In the genomic region with DNA sequence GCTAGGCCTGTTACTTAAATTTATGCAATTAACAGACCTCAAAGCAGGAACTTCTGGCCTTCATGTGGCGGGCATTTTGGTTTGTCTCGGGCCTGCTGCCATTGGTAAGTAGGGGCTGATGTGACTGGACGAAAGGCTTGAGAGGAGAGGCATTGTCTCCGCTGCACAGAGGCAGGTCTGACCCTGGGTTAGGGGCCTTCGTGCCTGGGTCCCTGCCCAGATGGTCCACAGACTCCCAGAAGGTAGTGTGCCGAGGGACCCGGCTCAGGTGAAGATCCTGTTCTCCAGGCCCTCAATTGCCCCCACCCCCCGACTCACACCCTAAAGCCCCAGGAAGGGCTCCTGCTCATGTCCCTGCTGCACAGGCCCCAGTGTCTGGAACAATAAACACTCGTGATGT, we compare ENCODE assay signal across 25 cellular contexts.
A peak's percentile ranks its signal among the peaks of the same experiment; 100 is the strongest.
DNase-seq lines count a peak whose midpoint lies in the region; ATAC-seq, FAIRE-seq and TF ChIP-seq lines count a peak whose summit lies in the region.
"Had no signal": no experiment of that assay in that cellular context is flagged by ENCODE, and none has a peak within 500 bp of the region (broad histone marks: within the 10 kb centered on the region; RNA-seq: fewer than 3 reads in every experiment).

No MANE protein-coding gene starts in this region.

- in situ Hi-C loops in K562 (cut with MboI): no loop called here

- no peaks in the 10 kb centered on the region for H3K27me3 ChIP-seq in K562 (ENCODE audit: control insufficient read depth in 2 of 2, insufficient read depth in 2 of 2, low read length in 2 of 2)
- H3K27me3 ChIP-seq in neural progenitor cell: no peaks in the 10 kb centered on the region
- H3K27me3 ChIP-seq in spleen (replicated peaks in 1 of 7): no peaks in the 10 kb centered on the region
- H3K27me3 ChIP-seq: BLaER1 treated with 17β-estradiol and CSF1 and Interleukin-3, amounts not matched to agents 10 nM and 100 nM had no signal

- H3K36me3 Mint-ChIP-seq in neural progenitor cell: no peaks in the 10 kb centered on the region
- H3K36me3 Mint-ChIP-seq: CD8-positive, alpha-beta T cell had no signal

- H4K20me1 ChIP-seq in K562 (replicated peaks; ENCODE audit: control insufficient read depth, insufficient read depth, low read length) (no peaks in the 10 kb centered on the region), neural progenitor cell (ENCODE audit: low read depth) (no peaks in the 10 kb centered on the region)
- H4K20me1 ChIP-seq: BLaER1 treated with 17β-estradiol and CSF1 and Interleukin-3, amounts not matched to agents 10 nM and 100 nM had no signal

- ATAC-seq in Right ventricle myocardium superior (ENCODE audit: poor library complexity) (no peak), left cardiac atrium (no peak), K562 (no peak; the same call in none of the 3 replicates), GM19035 (IDR thresholded peaks at IDR 0.05; ENCODE audit: unreplicated experiment) (no peak)
- ATAC-seq: A549; CD8-positive, alpha-beta T cell had no signal

- H3K4me1 Mint-ChIP-seq in neural progenitor cell: peaks cover 46% of the 10 kb centered on the region
- H3K4me1 Mint-ChIP-seq: B cell had no signal

- H3K4me3 Mint-ChIP-seq in neural progenitor cell: no peak overlapping the region
- H3K4me3 Mint-ChIP-seq: B cell; CD4-positive, alpha-beta T cell; CD8-positive, alpha-beta T cell had no signal

- no peak for TF ChIP-seq CTCF in K562 (IDR thresholded peaks at IDR 0.05 in 2 of 3, conservative IDR thresholded peaks at IDR 0.05 in 1 of 3; ENCODE audit: insufficient read depth in 2 of 3, low read depth in 1 of 3, low read length in 3 of 3)
- no peak for TF ChIP-seq CTCF in neural progenitor cell (IDR thresholded peaks at IDR 0.05)
- no peak for TF ChIP-seq CTCF in spleen (IDR thresholded peaks at IDR 0.05 in 8 of 11, conservative IDR thresholded peaks at IDR 0.05 in 3 of 11)

- no peaks in the 10 kb centered on the region for H3F3A ChIP-seq in neural progenitor cell (ENCODE audit: low read depth)

- H3K4me2 ChIP-seq in K562 (ENCODE audit: insufficient read depth, low read length): peak overlapping the region; percentile 37
- H3K4me2 ChIP-seq in neural progenitor cell: no peak overlapping the region
- H3K4me2 ChIP-seq: A549; BLaER1 treated with 17β-estradiol and CSF1 and Interleukin-3, amounts not matched to agents 10 nM and 100 nM had no signal

- no peak for TF ChIP-seq EP300 in K562 (IDR thresholded peaks at IDR 0.05; ENCODE audit: low read length)

- peak overlapping the region; percentile 69 for H3K27ac Mint-ChIP-seq in neural progenitor cell
- H3K27ac Mint-ChIP-seq: B cell; CD4-positive, alpha-beta T cell; CD8-positive, alpha-beta T cell had no signal

- TF ChIP-seq POLR2A in K562 (conservative IDR thresholded peaks at IDR 0.05) (no peak), spleen (IDR thresholded peaks at IDR 0.05) (no peak)

- peaks cover 9% of the 10 kb centered on the region for H3K9me3 Mint-ChIP-seq in neural progenitor cell

- no peak for TF ChIP-seq RAD21 in K562 (CRISPR knock-in tag; conservative IDR thresholded peaks at IDR 0.05 in 1 of 2, IDR thresholded peaks at IDR 0.05 in 1 of 2)

- H3K4me3 ChIP-seq in K562 (no peak overlapping the region), neural progenitor cell (no peak overlapping the region), spleen (no peak overlapping the region)
- H3K4me3 ChIP-seq: A549; BLaER1 treated with 17β-estradiol and CSF1 and Interleukin-3, amounts not matched to agents 10 nM and 100 nM had no signal

- H3K27me3 Mint-ChIP-seq in neural progenitor cell (ENCODE audit: insufficient read depth, low read depth): no peaks in the 10 kb centered on the region
- H3K27me3 Mint-ChIP-seq: B cell; CD4-positive, alpha-beta T cell had no signal

- H3K4me1 ChIP-seq in K562 (replicated peaks in 1 of 2; ENCODE audit: control insufficient read depth in 2 of 2, insufficient read depth in 2 of 2, low read length in 2 of 2) (peaks cover 7 to 22% of the 10 kb centered on the region in 2 experiments; a peak in 4 of 5 replicates), neural progenitor cell (peaks cover 15% of the 10 kb centered on the region), spleen (no peaks in the 10 kb centered on the region)
- H3K4me1 ChIP-seq: A549; BLaER1 treated with 17β-estradiol and CSF1 and Interleukin-3, amounts not matched to agents 10 nM and 100 nM had no signal

- peak overlapping the region; percentile 19 for H3K27ac ChIP-seq in K562 (ENCODE audit: extremely low read depth, low read depth, low read length)
- no peak overlapping the region for H3K27ac ChIP-seq in neural progenitor cell
- no peak overlapping the region for H3K27ac ChIP-seq in spleen
- H3K27ac ChIP-seq: 22Rv1; A549; BLaER1 treated with 17β-estradiol and CSF1 and Interleukin-3, amounts not matched to agents 10 nM and 100 nM; C4-2B had no signal

- DNase-seq in Right ventricle myocardium superior: peak; percentile 22
- DNase-seq in left cardiac atrium: no peak
- no peak for DNase-seq in K562 (ENCODE audit: extremely low read depth in 1 of 4, low spot score in 3 of 4)
- no peak for DNase-seq in neural progenitor cell (ENCODE audit: low spot score)
- DNase-seq in spleen: peak; percentile 53
- no peak for DNase-seq in NCI-H1436 (lab: John Stamatoyannopoulos, UW)
- DNase-seq in cortex of kidney (lab: John Stamatoyannopoulos, UW): no peak
- DNase-seq: AML-193; CD4-positive, alpha-beta T cell; CD8-positive, alpha-beta T cell; COR-L47; DMS 273 treated with DMSO at 0.1 percent for 48 hours; DMS153; DMS53; DMS79; DND-41; EL; GDM1 had no signal

- FAIRE-seq in K562 (lab: Jason Lieb, UNC): no peak
- FAIRE-seq: A549, GM12891 had no signal

- H3K36me3 ChIP-seq in K562 (ENCODE audit: control insufficient read depth, insufficient read depth, low read length): no peaks in the 10 kb centered on the region
- H3K36me3 ChIP-seq in neural progenitor cell: no peaks in the 10 kb centered on the region
- no peaks in the 10 kb centered on the region for H3K36me3 ChIP-seq in spleen
- H3K36me3 ChIP-seq: BLaER1 treated with 17β-estradiol and CSF1 and Interleukin-3, amounts not matched to agents 10 nM and 100 nM had no signal

- 12% methylated on average over 8 of the region's 9 CpGs for WGBS in K562 (ENCODE audit: insufficient coverage, low coverage, missing lambda C conversion rate)
- 74 to 87% (median 83%) methylated on average over 5 to 9 of the region's 9 CpGs for WGBS in spleen, 5 donors

- H3K79me2 ChIP-seq in K562 (ENCODE audit: control insufficient read depth, insufficient read depth, low read length) (no peaks in the 10 kb centered on the region), neural progenitor cell (ENCODE audit: low read depth) (no peaks in the 10 kb centered on the region)

- H2AFZ ChIP-seq in K562 (ENCODE audit: low read depth, low read length) (peak overlapping the region; percentile 66), neural progenitor cell (replicated peaks) (no peak overlapping the region)

- BruUV-seq in K562 (replicated peaks; lab: Mats Ljungman, UMichigan): no TSS peak

- intact Hi-C loops in Right ventricle myocardium superior (cut with DNase I): no loop called here
- intact Hi-C loops in left cardiac atrium (cut with DNase I): no loop called here
- intact Hi-C loops in K562 (cut with micrococcal nuclease): no loop called here
- intact Hi-C loops in spleen (cut with DNase I; ENCODE audit: low total_unique reads): no loop called here

- peaks cover 1% of the 10 kb centered on the region; the same call in 1 of the 2 replicates for H3K9me3 ChIP-seq in K562 (replicated peaks; ENCODE audit: control insufficient read depth, insufficient read depth, low read depth, low read length)
- H3K9me3 ChIP-seq in neural progenitor cell (ENCODE audit: low read depth): no peaks in the 10 kb centered on the region
- peaks cover 0 to 22% (median 3%) of the 10 kb centered on the region in 8 donors for H3K9me3 ChIP-seq in spleen
- H3K9me3 ChIP-seq: A549; BLaER1 treated with 17β-estradiol and CSF1 and Interleukin-3, amounts not matched to agents 10 nM and 100 nM had no signal

- CTCF ChIA-PET in K562 (lab: Yijun Ruan, JAX; ENCODE audit: low intra/inter-chr PET ratio): no interaction called here

- H3K9ac ChIP-seq in K562 (ENCODE audit: insufficient read depth in 1 of 2, low read depth in 2 of 2, low read length in 2 of 2) (no peak overlapping the region), neural progenitor cell (no peak overlapping the region)
- H3K9ac ChIP-seq: BLaER1 treated with 17β-estradiol and CSF1 and Interleukin-3, amounts not matched to agents 10 nM and 100 nM had no signal

- H3K9me1 ChIP-seq in K562 (ENCODE audit: control insufficient read depth, insufficient read depth, low read length): no peaks in the 10 kb centered on the region

- POLR2A ChIA-PET in K562 (lab: Yijun Ruan, JAX): no interaction called here

TF ChIP-seq in K562, 482 proteins besides CTCF, POLR2A, EP300 and RAD21 (continues in another document):
- TF ChIP-seq POLR2AphosphoS5 (IDR thresholded peaks at IDR 0.05; ENCODE audit: control insufficient read depth, insufficient read depth, low read depth, low read length) (no peak), ZFX (CRISPR knock-in tag; IDR thresholded peaks at IDR 0.05) (peak; percentile 57; the same call in 1 of the 2 replicates)
- TF ChIP-seq, protein P1, sequence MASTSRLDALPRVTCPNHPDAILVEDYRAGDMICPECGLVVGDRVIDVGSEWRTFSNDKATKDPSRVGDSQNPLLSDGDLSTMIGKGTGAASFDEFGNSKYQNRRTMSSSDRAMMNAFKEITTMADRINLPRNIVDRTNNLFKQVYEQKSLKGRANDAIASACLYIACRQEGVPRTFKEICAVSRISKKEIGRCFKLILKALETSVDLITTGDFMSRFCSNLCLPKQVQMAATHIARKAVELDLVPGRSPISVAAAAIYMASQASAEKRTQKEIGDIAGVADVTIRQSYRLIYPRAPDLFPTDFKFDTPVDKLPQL (IDR thresholded peaks at IDR 0.05; ENCODE audit: extremely low read depth, insufficient read length): no peak

Comparison
In these comparisons a context has a peak if more than half of its experiments do, and no peak if none do; other contexts are left out.
1. DNase-seq: peak in Right ventricle myocardium superior (single experiment) and spleen (single experiment); none in left cardiac atrium (single experiment), K562 (0 of 4), neural progenitor cell (single experiment), NCI-H1436 (single experiment) and cortex of kidney (single experiment).